In the genomic region with DNA sequence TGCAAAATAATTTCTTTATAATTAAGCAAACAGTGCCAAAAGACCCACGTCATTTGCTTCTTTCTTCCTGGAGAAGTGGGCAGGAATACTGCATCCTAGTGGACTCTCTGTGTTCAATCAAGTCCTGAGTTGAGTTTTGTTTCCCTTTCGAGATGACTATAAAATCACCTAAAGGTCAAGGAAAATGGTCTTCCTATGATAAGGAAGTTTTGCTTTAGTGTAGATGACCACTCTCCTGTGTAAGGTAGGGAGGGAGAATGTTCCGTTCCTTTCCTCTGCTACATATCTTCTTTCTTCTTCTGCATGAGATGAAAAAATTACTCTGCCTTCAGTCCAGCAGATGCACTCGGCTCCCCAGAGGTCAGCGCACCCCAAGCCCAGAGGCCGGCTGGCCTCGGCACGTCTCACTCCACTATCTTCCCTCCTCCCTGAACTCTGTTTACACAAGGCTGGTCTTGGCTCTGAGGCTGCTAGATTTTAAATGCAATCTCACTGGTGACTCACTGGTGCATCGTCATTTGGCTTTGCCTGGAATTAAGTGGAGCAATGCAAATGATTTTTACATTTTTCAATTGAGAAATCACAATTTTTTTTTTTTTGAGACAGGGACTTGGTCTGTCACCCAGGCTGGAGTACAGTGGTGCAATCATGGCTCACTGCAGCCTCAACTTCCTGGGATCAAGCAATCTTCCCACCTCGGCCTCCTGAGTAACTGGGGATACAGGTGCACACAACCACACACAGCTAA, we compare ENCODE assay signal across 1 cellular context.
TF ChIP-seq lines count a peak whose summit lies in the region.

No MANE protein-coding gene starts in this region.

TF ChIP-seq in HepG2, 621 proteins besides CTCF, POLR2A, EP300 and RAD21 (continued from another document and continues in another):
- TF ChIP-seq, protein P1, sequence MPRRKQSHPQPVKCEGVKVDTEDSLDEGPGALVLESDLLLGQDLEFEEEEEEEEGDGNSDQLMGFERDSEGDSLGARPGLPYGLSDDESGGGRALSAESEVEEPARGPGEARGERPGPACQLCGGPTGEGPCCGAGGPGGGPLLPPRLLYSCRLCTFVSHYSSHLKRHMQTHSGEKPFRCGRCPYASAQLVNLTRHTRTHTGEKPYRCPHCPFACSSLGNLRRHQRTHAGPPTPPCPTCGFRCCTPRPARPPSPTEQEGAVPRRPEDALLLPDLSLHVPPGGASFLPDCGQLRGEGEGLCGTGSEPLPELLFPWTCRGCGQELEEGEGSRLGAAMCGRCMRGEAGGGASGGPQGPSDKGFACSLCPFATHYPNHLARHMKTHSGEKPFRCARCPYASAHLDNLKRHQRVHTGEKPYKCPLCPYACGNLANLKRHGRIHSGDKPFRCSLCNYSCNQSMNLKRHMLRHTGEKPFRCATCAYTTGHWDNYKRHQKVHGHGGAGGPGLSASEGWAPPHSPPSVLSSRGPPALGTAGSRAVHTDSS (CRISPR knock-in tag; conservative IDR thresholded peaks at IDR 0.05), result no peak
- TF ChIP-seq, protein P2, sequence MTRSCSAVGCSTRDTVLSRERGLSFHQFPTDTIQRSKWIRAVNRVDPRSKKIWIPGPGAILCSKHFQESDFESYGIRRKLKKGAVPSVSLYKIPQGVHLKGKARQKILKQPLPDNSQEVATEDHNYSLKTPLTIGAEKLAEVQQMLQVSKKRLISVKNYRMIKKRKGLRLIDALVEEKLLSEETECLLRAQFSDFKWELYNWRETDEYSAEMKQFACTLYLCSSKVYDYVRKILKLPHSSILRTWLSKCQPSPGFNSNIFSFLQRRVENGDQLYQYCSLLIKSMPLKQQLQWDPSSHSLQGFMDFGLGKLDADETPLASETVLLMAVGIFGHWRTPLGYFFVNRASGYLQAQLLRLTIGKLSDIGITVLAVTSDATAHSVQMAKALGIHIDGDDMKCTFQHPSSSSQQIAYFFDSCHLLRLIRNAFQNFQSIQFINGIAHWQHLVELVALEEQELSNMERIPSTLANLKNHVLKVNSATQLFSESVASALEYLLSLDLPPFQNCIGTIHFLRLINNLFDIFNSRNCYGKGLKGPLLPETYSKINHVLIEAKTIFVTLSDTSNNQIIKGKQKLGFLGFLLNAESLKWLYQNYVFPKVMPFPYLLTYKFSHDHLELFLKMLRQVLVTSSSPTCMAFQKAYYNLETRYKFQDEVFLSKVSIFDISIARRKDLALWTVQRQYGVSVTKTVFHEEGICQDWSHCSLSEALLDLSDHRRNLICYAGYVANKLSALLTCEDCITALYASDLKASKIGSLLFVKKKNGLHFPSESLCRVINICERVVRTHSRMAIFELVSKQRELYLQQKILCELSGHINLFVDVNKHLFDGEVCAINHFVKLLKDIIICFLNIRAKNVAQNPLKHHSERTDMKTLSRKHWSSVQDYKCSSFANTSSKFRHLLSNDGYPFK (CRISPR knock-in tag; IDR thresholded peaks at IDR 0.05; ENCODE audit: borderline replicate concordance), result no peak
- TF ChIP-seq CEBPB (IDR thresholded peaks at IDR 0.05; ENCODE audit: borderline replicate concordance, low read depth, low read length) (no peak; the same call in 1 of the 2 replicates), ZNF570 (CRISPR knock-in tag; IDR thresholded peaks at IDR 0.05; ENCODE audit: borderline replicate concordance) (no peak), ZNF337 (CRISPR knock-in tag; IDR thresholded peaks at IDR 0.05; ENCODE audit: borderline replicate concordance, low read depth) (no peak), DNMT1 (CRISPR knock-in tag; IDR thresholded peaks at IDR 0.05) (no peak), SATB2 (CRISPR knock-in tag; IDR thresholded peaks at IDR 0.05) (no peak), ZNF3 (CRISPR knock-in tag; IDR thresholded peaks at IDR 0.05) (no peak), ZNF274 (CRISPR knock-in tag; IDR thresholded peaks at IDR 0.05) (no peak), RFXAP (CRISPR knock-in tag; IDR thresholded peaks at IDR 0.05; ENCODE audit: borderline replicate concordance) (no peak), ELF4 (CRISPR knock-in tag; IDR thresholded peaks at IDR 0.05; ENCODE audit: borderline replicate concordance) (no peak), GFI1 (CRISPR knock-in tag; IDR thresholded peaks at IDR 0.05; ENCODE audit: borderline replicate concordance) (no peak; the same call in 1 of the 2 replicates), MIER2 (CRISPR knock-in tag; IDR thresholded peaks at IDR 0.05) (no peak), YY1 (IDR thresholded peaks at IDR 0.05; ENCODE audit: insufficient read depth, insufficient replicate concordance, low read depth, low read length) (no peak), ZNF737 (CRISPR knock-in tag; IDR thresholded peaks at IDR 0.05; ENCODE audit: borderline replicate concordance) (no peak), CREM (IDR thresholded peaks at IDR 0.05) (peak; percentile 51; the same call in 1 of the 2 replicates), CREM (CRISPR knock-in tag; IDR thresholded peaks at IDR 0.05) (no peak), THYN1 (CRISPR knock-in tag; IDR thresholded peaks at IDR 0.05; ENCODE audit: borderline replicate concordance, low read depth) (no peak), ZNF746 (CRISPR knock-in tag; IDR thresholded peaks at IDR 0.05) (no peak), SNAI1 (CRISPR knock-in tag; IDR thresholded peaks at IDR 0.05; ENCODE audit: borderline replicate concordance) (no peak), NR2C2 (CRISPR knock-in tag; IDR thresholded peaks at IDR 0.05; ENCODE audit: borderline replicate concordance) (no peak), KDM3A (CRISPR knock-in tag; IDR thresholded peaks at IDR 0.05; ENCODE audit: low read depth) (0 out of 2 replicates have a peak, but pooled peaks have one; percentile 37), SP2 (CRISPR knock-in tag; IDR thresholded peaks at IDR 0.05) (no peak), ZNF589 (CRISPR knock-in tag; conservative IDR thresholded peaks at IDR 0.05) (no peak), HDAC6 (IDR thresholded peaks at IDR 0.05; ENCODE audit: low read depth, low read length) (no peak), ONECUT2 (CRISPR knock-in tag; IDR thresholded peaks at IDR 0.05) (no peak), GLI4 (CRISPR knock-in tag; IDR thresholded peaks at IDR 0.05; ENCODE audit: borderline replicate concordance) (no peak), ARID2 (CRISPR knock-in tag; IDR thresholded peaks at IDR 0.05; ENCODE audit: borderline replicate concordance) (no peak), SIN3B (IDR thresholded peaks at IDR 0.05; ENCODE audit: low read length) (no peak)
- TF ChIP-seq, protein P3, sequence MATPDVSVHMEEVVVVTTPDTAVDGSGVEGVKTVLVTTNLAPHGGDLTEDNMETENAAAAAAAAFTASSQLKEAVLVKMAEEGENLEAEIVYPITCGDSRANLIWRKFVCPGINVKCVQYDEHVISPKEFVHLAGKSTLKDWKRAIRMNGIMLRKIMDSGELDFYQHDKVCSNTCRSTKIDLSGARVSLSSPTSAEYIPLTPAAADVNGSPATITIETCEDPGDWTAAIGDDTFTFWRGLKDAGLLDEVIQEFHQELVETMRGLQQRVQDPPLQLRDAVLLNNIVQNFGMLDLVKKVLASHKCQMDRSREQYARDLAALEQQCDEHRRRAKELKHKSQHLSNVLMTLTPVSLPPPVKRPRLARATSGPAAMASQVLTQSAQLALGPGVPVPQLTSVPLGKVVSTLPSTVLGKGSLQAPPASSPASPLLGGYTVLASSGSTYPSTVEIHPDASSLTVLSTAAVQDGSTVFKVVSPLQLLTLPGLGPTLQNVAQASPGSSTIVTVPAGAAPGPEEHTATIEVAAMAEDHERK (CRISPR knock-in tag; IDR thresholded peaks at IDR 0.05; ENCODE audit: low read depth), result no peak
- TF ChIP-seq, protein P4, sequence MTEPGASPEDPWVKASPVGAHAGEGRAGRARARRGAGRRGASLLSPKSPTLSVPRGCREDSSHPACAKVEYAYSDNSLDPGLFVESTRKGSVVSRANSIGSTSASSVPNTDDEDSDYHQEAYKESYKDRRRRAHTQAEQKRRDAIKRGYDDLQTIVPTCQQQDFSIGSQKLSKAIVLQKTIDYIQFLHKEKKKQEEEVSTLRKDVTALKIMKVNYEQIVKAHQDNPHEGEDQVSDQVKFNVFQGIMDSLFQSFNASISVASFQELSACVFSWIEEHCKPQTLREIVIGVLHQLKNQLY (CRISPR knock-in tag; IDR thresholded peaks at IDR 0.05), result no peak
- TF ChIP-seq, protein P5, sequence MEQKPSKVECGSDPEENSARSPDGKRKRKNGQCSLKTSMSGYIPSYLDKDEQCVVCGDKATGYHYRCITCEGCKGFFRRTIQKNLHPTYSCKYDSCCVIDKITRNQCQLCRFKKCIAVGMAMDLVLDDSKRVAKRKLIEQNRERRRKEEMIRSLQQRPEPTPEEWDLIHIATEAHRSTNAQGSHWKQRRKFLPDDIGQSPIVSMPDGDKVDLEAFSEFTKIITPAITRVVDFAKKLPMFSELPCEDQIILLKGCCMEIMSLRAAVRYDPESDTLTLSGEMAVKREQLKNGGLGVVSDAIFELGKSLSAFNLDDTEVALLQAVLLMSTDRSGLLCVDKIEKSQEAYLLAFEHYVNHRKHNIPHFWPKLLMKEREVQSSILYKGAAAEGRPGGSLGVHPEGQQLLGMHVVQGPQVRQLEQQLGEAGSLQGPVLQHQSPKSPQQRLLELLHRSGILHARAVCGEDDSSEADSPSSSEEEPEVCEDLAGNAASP (CRISPR knock-in tag; IDR thresholded peaks at IDR 0.05; ENCODE audit: borderline replicate concordance), result 0 out of 2 replicates have a peak, but pooled peaks have one; percentile 14
- TF ChIP-seq, protein P6, sequence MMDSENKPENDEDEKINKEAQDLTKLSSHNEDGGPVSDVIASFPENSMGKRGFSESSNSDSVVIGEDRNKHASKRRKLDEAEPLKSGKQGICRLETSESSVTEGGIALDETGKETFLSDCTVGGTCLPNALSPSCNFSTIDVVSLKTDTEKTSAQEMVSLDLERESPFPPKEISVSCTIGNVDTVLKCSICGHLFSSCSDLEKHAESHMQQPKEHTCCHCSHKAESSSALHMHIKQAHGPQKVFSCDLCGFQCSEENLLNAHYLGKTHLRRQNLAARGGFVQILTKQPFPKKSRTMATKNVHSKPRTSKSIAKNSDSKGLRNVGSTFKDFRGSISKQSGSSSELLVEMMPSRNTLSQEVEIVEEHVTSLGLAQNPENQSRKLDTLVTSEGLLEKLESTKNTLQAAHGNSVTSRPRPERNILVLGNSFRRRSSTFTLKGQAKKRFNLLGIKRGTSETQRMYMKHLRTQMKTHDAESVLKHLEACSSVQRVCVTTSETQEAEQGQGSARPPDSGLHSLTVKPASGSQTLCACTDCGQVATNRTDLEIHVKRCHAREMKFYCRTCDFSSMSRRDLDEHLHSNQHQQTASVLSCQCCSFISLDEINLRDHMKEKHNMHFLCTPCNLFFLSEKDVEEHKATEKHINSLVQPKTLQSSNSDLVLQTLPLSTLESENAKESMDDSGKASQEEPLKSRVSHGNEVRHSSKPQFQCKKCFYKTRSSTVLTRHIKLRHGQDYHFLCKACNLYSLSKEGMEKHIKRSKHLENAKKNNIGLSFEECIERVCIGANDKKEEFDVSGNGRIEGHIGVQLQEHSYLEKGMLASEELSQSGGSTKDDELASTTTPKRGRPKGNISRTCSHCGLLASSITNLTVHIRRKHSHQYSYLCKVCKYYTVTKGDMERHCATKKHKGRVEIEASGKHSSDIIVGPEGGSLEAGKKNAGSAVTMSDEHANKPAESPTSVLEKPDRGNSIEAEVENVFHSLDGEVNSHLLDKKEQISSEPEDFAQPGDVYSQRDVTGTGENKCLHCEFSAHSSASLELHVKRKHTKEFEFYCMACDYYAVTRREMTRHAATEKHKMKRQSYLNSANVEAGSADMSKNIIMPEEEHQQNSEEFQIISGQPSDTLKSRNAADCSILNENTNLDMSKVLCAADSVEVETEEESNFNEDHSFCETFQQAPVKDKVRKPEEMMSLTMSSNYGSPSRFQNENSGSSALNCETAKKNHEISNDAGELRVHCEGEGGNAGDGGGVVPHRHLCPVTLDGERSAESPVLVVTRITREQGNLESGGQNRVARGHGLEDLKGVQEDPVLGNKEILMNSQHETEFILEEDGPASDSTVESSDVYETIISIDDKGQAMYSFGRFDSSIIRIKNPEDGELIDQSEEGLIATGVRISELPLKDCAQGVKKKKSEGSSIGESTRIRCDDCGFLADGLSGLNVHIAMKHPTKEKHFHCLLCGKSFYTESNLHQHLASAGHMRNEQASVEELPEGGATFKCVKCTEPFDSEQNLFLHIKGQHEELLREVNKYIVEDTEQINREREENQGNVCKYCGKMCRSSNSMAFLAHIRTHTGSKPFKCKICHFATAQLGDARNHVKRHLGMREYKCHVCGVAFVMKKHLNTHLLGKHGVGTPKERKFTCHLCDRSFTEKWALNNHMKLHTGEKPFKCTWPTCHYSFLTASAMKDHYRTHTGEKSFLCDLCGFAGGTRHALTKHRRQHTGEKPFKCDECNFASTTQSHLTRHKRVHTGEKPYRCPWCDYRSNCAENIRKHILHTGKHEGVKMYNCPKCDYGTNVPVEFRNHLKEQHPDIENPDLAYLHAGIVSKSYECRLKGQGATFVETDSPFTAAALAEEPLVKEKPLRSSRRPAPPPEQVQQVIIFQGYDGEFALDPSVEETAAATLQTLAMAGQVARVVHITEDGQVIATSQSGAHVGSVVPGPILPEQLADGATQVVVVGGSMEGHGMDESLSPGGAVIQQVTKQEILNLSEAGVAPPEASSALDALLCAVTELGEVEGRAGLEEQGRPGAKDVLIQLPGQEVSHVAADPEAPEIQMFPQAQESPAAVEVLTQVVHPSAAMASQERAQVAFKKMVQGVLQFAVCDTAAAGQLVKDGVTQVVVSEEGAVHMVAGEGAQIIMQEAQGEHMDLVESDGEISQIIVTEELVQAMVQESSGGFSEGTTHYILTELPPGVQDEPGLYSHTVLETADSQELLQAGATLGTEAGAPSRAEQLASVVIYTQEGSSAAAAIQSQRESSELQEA (CRISPR knock-in tag; IDR thresholded peaks at IDR 0.05; ENCODE audit: not compliant biosample characterization), result no peak
- TF ChIP-seq, protein P7, sequence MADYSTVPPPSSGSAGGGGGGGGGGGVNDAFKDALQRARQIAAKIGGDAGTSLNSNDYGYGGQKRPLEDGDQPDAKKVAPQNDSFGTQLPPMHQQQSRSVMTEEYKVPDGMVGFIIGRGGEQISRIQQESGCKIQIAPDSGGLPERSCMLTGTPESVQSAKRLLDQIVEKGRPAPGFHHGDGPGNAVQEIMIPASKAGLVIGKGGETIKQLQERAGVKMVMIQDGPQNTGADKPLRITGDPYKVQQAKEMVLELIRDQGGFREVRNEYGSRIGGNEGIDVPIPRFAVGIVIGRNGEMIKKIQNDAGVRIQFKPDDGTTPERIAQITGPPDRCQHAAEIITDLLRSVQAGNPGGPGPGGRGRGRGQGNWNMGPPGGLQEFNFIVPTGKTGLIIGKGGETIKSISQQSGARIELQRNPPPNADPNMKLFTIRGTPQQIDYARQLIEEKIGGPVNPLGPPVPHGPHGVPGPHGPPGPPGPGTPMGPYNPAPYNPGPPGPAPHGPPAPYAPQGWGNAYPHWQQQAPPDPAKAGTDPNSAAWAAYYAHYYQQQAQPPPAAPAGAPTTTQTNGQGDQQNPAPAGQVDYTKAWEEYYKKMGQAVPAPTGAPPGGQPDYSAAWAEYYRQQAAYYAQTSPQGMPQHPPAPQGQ (CRISPR knock-in tag; IDR thresholded peaks at IDR 0.05; ENCODE audit: borderline replicate concordance), result no peak
- TF ChIP-seq, protein P8, sequence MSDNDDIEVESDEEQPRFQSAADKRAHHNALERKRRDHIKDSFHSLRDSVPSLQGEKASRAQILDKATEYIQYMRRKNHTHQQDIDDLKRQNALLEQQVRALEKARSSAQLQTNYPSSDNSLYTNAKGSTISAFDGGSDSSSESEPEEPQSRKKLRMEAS (IDR thresholded peaks at IDR 0.05), result 0 out of 2 replicates have a peak, but pooled peaks have one; percentile 25
